ENCODE assay signal across 7 cellular contexts in genomic region chr3:170869645-170870593, GRCh38. TPM values are rescaled to one million over a fixed set of nuclear protein-coding genes. Genes with fewer than 3 reads are reported as not detected.
DNase-seq lines count a peak whose midpoint lies in the region; ATAC-seq, FAIRE-seq and TF ChIP-seq lines count a peak whose summit lies in the region.

TSS of gene RPL22L1 (minus strand) at chr3:170870195. CDS start at chr3:170870167, 28 bp downstream.

- FAIRE-seq in kidney (lab: Jason Lieb, UNC) = peak; percentile 65

- H3K36me3 Mint-ChIP-seq in central memory CD8-positive, alpha-beta T cell (ENCODE audit: insufficient read depth) = peaks cover 34% of the 10 kb centered on the region

- ATAC-seq in GM18909 (IDR thresholded peaks at IDR 0.05; ENCODE audit: poor library complexity, unreplicated experiment) (peak; percentile 98), HG03139 (IDR thresholded peaks at IDR 0.05; ENCODE audit: unreplicated experiment) (peak; percentile 96)
- ATAC-seq in central memory CD8-positive, alpha-beta T cell (replicated peaks; ENCODE audit: extremely low read depth, poor library complexity, severe bottlenecking) = peak; percentile 93

- peak within 1 kb of the TSS; percentile 95 for H3K4me3 Mint-ChIP-seq in central memory CD8-positive, alpha-beta T cell

- peak within 1 kb of the TSS; percentile 50 to 72 for H3K27ac ChIP-seq in kidney (ENCODE audit: low read depth in 2 of 2, low read length in 2 of 2)

- peaks cover 6 to 14% of the 10 kb centered on the region in 2 donors for H3K4me1 ChIP-seq in kidney (ENCODE audit: control insufficient read depth in 1 of 2, insufficient read depth in 1 of 2, low read depth in 1 of 2, low read length in 2 of 2)

- H3K27ac Mint-ChIP-seq in central memory CD8-positive, alpha-beta T cell (ENCODE audit: low read depth) = peak within 1 kb of the TSS; percentile 98

- peak; percentile 84 for DNase-seq in T-helper 22 cell (ENCODE audit: low read depth)
- DNase-seq in central memory CD8-positive, alpha-beta T cell (ENCODE audit: low spot score in 2 of 2) = peak; percentile 85 to 90
- DNase-seq in kidney = peak; percentile 98
- peak; percentile 86 to 91 (median 90) for DNase-seq in stimulated activated CD4-positive, alpha-beta T cell treated with anti-CD3 and anti-CD28 coated beads, Interleukin-1b, Interleukin-23, amount 100 ng/mL, for 24 hours (ENCODE audit: low read depth in 4 of 4, low spot score in 1 of 4)
- DNase-seq in NCI-H748 (lab: John Stamatoyannopoulos, UW; ENCODE audit: unreplicated experiment) = no peak

- peaks cover 11 to 24% of the 10 kb centered on the region in 2 donors for H3K36me3 ChIP-seq in kidney (ENCODE audit: control insufficient read depth in 1 of 2, insufficient read depth in 2 of 2, low read length in 2 of 2)

- intact Hi-C loops in kidney (cut with DNase I) = no loop called here

- H3K27me3 Mint-ChIP-seq in central memory CD8-positive, alpha-beta T cell = no peaks in the 10 kb centered on the region

- peak within 1 kb of the TSS; percentile 59 to 89 for H3K9ac ChIP-seq in kidney (ENCODE audit: low read length in 2 of 2)

- peak within 1 kb of the TSS; percentile 84 to 98 for H3K4me3 ChIP-seq in kidney (ENCODE audit: low read length in 2 of 2)

- no peaks in the 10 kb centered on the region for H3K9me3 ChIP-seq in kidney (ENCODE audit: control insufficient read depth in 1 of 2, low read length in 2 of 2)

- H3K4me1 Mint-ChIP-seq in central memory CD8-positive, alpha-beta T cell = peaks cover 31% of the 10 kb centered on the region

- H3K9me3 Mint-ChIP-seq in central memory CD8-positive, alpha-beta T cell = no peaks in the 10 kb centered on the region

- TF ChIP-seq CTCF in kidney (IDR thresholded peaks at IDR 0.05; ENCODE audit: borderline replicate concordance, extremely low read depth, insufficient read depth) = peak; percentile 16

RNA-seq across cellular contexts. Expression of gene RPL22L1, which starts in this region (rescaled TPM):
- 45.1 TPM for total RNA-seq in kidney
- polyA plus RNA-seq in kidney (ENCODE audit: insufficient read depth, low read depth, low replicate concordance) = 34.1 TPM
